30 cellular contexts compared by ENCODE assay signal in genomic region chr1:227127891-227128290, GRCh38.
DNase-seq lines count a peak whose midpoint lies in the region; ATAC-seq and TF ChIP-seq lines count a peak whose summit lies in the region.
"Had no signal": no experiment of that assay in that cellular context is flagged by ENCODE, and none has a peak within 500 bp of the region (broad histone marks: within the 10 kb centered on the region; RNA-seq: fewer than 3 reads in every experiment).

No MANE protein-coding gene starts in this region.

- WGBS in body of pancreas, 2 donors, result 92% methylated on average over 3 of the region's 3 CpGs

- BruUV-seq in Caco-2 (replicated peaks; lab: Mats Ljungman, UMichigan), result TSS peak; percentile 20
- TSS peak; percentile 20 for BruUV-seq in PC-3 (replicated peaks; lab: Mats Ljungman, UMichigan)

- ATAC-seq in HG02852 (IDR thresholded peaks at IDR 0.05; ENCODE audit: unreplicated experiment) (peak; percentile 85), PC-3 (no peak), body of pancreas (no peak)
- ATAC-seq: activated CD8-positive, alpha-beta memory T cell treated with anti-CD3 and anti-CD28 coated beads, Interleukin-2, amount 10 ng/mL, durations not matched to agents 7 days and 5 days; activated naive CD4-positive, alpha-beta T cell treated with anti-CD3 and anti-CD28 coated beads, Interleukin-2, amount 50 U/mL, for 72 hours; heart left ventricle; left cardiac atrium; Panc1; stimulated activated naive CD8-positive, alpha-beta T cell treated with anti-CD3 and anti-CD28 coated beads, Interleukin-15, Interleukin-2, amounts not matched to agents 100 U/mL and 50 U/mL, for 24 hours; T-cell had no signal

- H3K36me3 ChIP-seq in Caco-2 (ENCODE audit: control insufficient read depth, insufficient read depth, low read length) (no peaks in the 10 kb centered on the region), PC-3 (ENCODE audit: low read depth, low read length) (no peaks in the 10 kb centered on the region), right atrium auricular region (peaks cover 6% of the 10 kb centered on the region), body of pancreas (replicated peaks in 1 of 2; ENCODE audit: insufficient read depth in 1 of 2, low read depth in 2 of 2) (peaks cover 0 to 3% of the 10 kb centered on the region in 2 donors)
- H3K36me3 ChIP-seq: spleen, thyroid gland had no signal

- H3K27ac ChIP-seq in PC-3 (ENCODE audit: low read length) (no peak overlapping the region), right atrium auricular region (no peak overlapping the region), body of pancreas (no peak overlapping the region)
- H3K27ac ChIP-seq: 22Rv1, ascending aorta, heart left ventricle, spleen, thyroid gland had no signal

- peak overlapping the region; percentile 14 for H3K27ac Mint-ChIP-seq in Caco-2 (ENCODE audit: unreplicated experiment)
- H3K27ac Mint-ChIP-seq: activated CD8-positive, alpha-beta memory T cell treated with anti-CD3 and anti-CD28 coated beads, Interleukin-2, amount 10 ng/mL, durations not matched to agents 7 days and 5 days; activated naive CD4-positive, alpha-beta T cell treated with anti-CD3 and anti-CD28 coated beads, Interleukin-2, amount 50 U/mL, for 72 hours; T-cell had no signal

- intact Hi-C loops in Caco-2 (cut with micrococcal nuclease; ENCODE audit: unreplicated experiment), result no loop called here
- intact Hi-C loops in PC-3 (cut with micrococcal nuclease), result no loop called here
- intact Hi-C loops in body of pancreas (cut with DNase I), result no loop called here

- no peak for TF ChIP-seq CTCF in Caco-2 (IDR thresholded peaks at IDR 0.05; ENCODE audit: insufficient read depth in 1 of 2, low read depth in 1 of 2, low read length in 1 of 2, severe bottlenecking in 1 of 2, unreplicated experiment in 1 of 2)
- TF ChIP-seq CTCF in PC-3 (conservative IDR thresholded peaks at IDR 0.05; ENCODE audit: low read depth, low read length), result no peak
- no peak for TF ChIP-seq CTCF in right atrium auricular region (IDR thresholded peaks at IDR 0.05)
- no peak for TF ChIP-seq CTCF in body of pancreas (IDR thresholded peaks at IDR 0.05)

- H2AFZ ChIP-seq in PC-3 (ENCODE audit: low read length), result no peak overlapping the region

- no peaks in the 10 kb centered on the region for H3K9me3 ChIP-seq in Caco-2
- H3K9me3 ChIP-seq in PC-3 (ENCODE audit: low read length), result no peaks in the 10 kb centered on the region
- H3K9me3 ChIP-seq in right atrium auricular region, result no peaks in the 10 kb centered on the region
- H3K9me3 ChIP-seq in body of pancreas, result no peaks in the 10 kb centered on the region
- H3K9me3 ChIP-seq: ascending aorta, HAP-1, heart left ventricle, spleen, thyroid gland had no signal

- H3K27me3 ChIP-seq in Caco-2 (replicated peaks; ENCODE audit: control insufficient read depth, insufficient read depth, low read length) (no peaks in the 10 kb centered on the region), PC-3 (ENCODE audit: low read length) (no peaks in the 10 kb centered on the region), right atrium auricular region (no peaks in the 10 kb centered on the region), body of pancreas (no peaks in the 10 kb centered on the region)
- H3K27me3 ChIP-seq: ascending aorta, heart left ventricle, spleen, thyroid gland had no signal

- POLR2A ChIA-PET in Caco-2 (lab: Charles Lee) (no interaction called here), PC-3 (lab: Charles Lee; ENCODE audit: unreplicated experiment) (no interaction called here)

- H3K36me3 Mint-ChIP-seq in Caco-2 (ENCODE audit: insufficient read depth, unreplicated experiment), result peaks cover 37% of the 10 kb centered on the region
- H3K36me3 Mint-ChIP-seq: activated CD8-positive, alpha-beta memory T cell treated with anti-CD3 and anti-CD28 coated beads, Interleukin-2, amount 10 ng/mL, durations not matched to agents 7 days and 5 days; activated naive CD4-positive, alpha-beta T cell treated with anti-CD3 and anti-CD28 coated beads, Interleukin-2, amount 50 U/mL, for 72 hours; naive B cell; T-cell had no signal

- DNase-seq in Caco-2, result no peak
- DNase-seq in GM19240 (ENCODE audit: insufficient read length, low spot score), result peak; percentile 9
- DNase-seq in PC-3, result no peak
- no peak for DNase-seq in mesenteric fat pad (ENCODE audit: low spot score)
- no peak for DNase-seq in right atrium auricular region (ENCODE audit: low spot score)
- no peak for DNase-seq in body of pancreas
- no peak for DNase-seq in activated CD4-positive, CD25-positive, alpha-beta regulatory T cell treated with anti-CD3 and anti-CD28 coated beads, Interleukin-2, amount 50 U/mL, for 72 hours
- DNase-seq: activated CD4-positive, alpha-beta T cell treated with anti-CD3 and anti-CD28 coated beads for 4 hours; activated CD8-positive, alpha-beta memory T cell treated with anti-CD3 and anti-CD28 coated beads, Interleukin-2, amount 10 ng/mL, durations not matched to agents 7 days and 5 days; central memory CD4-positive, alpha-beta T cell; heart left ventricle; left cardiac atrium; mesendoderm; naive B cell; NCI-H1417 treated with DMSO at 0.1 percent for 48 hours; NCI-H2107; NCI-H510A treated with DMSO at 0.1 percent for 48 hours; NK-92 treated with Interleukin-12 subunit alpha and Interleukin-12 subunit beta, amount 100 ng/mL, for 24 hours; retina; spleen; stimulated activated CD4-positive, alpha-beta T cell treated with anti-CD3 and anti-CD28 coated beads, Interleukin-4, amount 100 ng/mL, for 1 hour; stimulated activated naive CD8-positive, alpha-beta T cell treated with anti-CD3 and anti-CD28 coated beads, Interleukin-15, Interleukin-2, amounts not matched to agents 100 U/mL and 50 U/mL, for 24 hours; T-cell; thyroid gland had no signal

- H3K9me3 Mint-ChIP-seq in Caco-2 (ENCODE audit: unreplicated experiment), result no peaks in the 10 kb centered on the region
- H3K9me3 Mint-ChIP-seq: activated naive CD4-positive, alpha-beta T cell treated with anti-CD3 and anti-CD28 coated beads, Interleukin-2, amount 50 U/mL, for 72 hours; naive B cell; T-cell had no signal

- H3K4me1 ChIP-seq in Caco-2 (no peaks in the 10 kb centered on the region), PC-3 (ENCODE audit: insufficient read depth, low read length) (no peaks in the 10 kb centered on the region), right atrium auricular region (no peaks in the 10 kb centered on the region), body of pancreas (no peaks in the 10 kb centered on the region)
- H3K4me1 ChIP-seq: ascending aorta, HAP-1, spleen, thyroid gland had no signal

- peaks cover 11% of the 10 kb centered on the region for H3K4me1 Mint-ChIP-seq in Caco-2 (ENCODE audit: low read depth, unreplicated experiment)
- H3K4me1 Mint-ChIP-seq: activated CD8-positive, alpha-beta memory T cell treated with anti-CD3 and anti-CD28 coated beads, Interleukin-2, amount 10 ng/mL, durations not matched to agents 7 days and 5 days; naive B cell; T-cell had no signal

- no peaks in the 10 kb centered on the region for H3K9me2 ChIP-seq in PC-3 (replicated peaks; ENCODE audit: low read length)

- no peaks in the 10 kb centered on the region for H3K27me3 Mint-ChIP-seq in Caco-2 (ENCODE audit: insufficient read depth, unreplicated experiment)
- H3K27me3 Mint-ChIP-seq: activated CD8-positive, alpha-beta memory T cell treated with anti-CD3 and anti-CD28 coated beads, Interleukin-2, amount 10 ng/mL, durations not matched to agents 7 days and 5 days; naive B cell had no signal

- no peak overlapping the region for H3K4me3 Mint-ChIP-seq in Caco-2 (ENCODE audit: unreplicated experiment)
- H3K4me3 Mint-ChIP-seq: activated CD8-positive, alpha-beta memory T cell treated with anti-CD3 and anti-CD28 coated beads, Interleukin-2, amount 10 ng/mL, durations not matched to agents 7 days and 5 days; naive B cell; T-cell had no signal

- no peaks in the 10 kb centered on the region for H4K20me1 ChIP-seq in PC-3 (ENCODE audit: low read length)

- H3K79me2 ChIP-seq in PC-3 (ENCODE audit: low read length), result no peaks in the 10 kb centered on the region

- no peak overlapping the region for H3K4me2 ChIP-seq in PC-3 (ENCODE audit: low read length)

- H3F3A ChIP-seq in PC-3 (ENCODE audit: low read length, unreplicated experiment), result no peaks in the 10 kb centered on the region

- CTCF ChIA-PET in Caco-2 (lab: Charles Lee), result no interaction called here
- CTCF ChIA-PET in PC-3 (lab: Charles Lee), result no interaction called here

- no peak for TF ChIP-seq POLR2A in body of pancreas (IDR thresholded peaks at IDR 0.05)

- H3K4me3 ChIP-seq in Caco-2 (ENCODE audit: low read depth, low read length), result no peak overlapping the region
- H3K4me3 ChIP-seq in PC-3 (ENCODE audit: low read length), result no peak overlapping the region
- no peak overlapping the region for H3K4me3 ChIP-seq in right atrium auricular region
- no peak overlapping the region for H3K4me3 ChIP-seq in body of pancreas
- H3K4me3 ChIP-seq: ascending aorta, HAP-1, heart left ventricle, spleen, thyroid gland had no signal

- no peak overlapping the region for H3K9ac ChIP-seq in PC-3 (ENCODE audit: low read length)
